In the genomic region with DNA sequence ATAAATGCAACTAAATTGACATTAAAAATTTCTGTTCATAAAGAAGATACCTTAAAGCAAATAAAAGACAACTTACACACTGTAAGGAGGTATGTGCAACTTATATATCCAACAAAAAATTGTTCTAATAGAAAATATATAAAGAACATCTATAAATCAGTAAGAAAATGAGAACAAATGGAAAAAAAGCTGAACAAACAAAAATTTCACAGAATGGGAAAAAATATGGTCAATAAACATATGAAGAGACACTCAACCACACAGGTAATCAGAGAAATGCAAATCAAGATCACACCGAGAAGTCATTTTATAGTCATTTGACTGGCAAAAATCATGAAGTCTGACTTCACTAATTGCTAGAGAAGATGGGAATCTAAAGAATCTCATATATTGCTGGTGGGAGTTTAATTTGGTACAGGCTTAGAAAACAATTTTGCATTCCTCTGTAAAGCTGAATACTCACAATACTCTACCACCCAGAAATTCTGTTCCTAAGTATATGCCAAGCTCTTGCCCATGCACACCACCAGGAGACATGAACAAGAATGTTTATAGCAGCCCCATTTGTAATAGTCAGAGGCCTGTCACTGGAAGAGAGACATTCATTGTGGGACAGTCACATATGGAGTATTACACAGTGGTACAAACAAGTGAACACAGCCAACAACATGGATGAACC, we compare ENCODE assay signal across 32 cellular contexts. TPM values are rescaled to one million over a fixed set of nuclear protein-coding genes. Genes with fewer than 3 reads are reported as not detected.
"Had no signal": no experiment of that assay in that cellular context is flagged by ENCODE, and none has a peak within 500 bp of the region (broad histone marks: within the 10 kb centered on the region; RNA-seq: fewer than 3 reads in every experiment).

No MANE protein-coding gene starts in this region.

- H3K27me3 ChIP-seq: ascending aorta, cardiac muscle cell, gastrocnemius medialis, left lung, testis, uterus had no signal

- H3K9me3 ChIP-seq: ascending aorta, gastrocnemius medialis, left lung, lower lobe of right lung, mucosa of descending colon, testis, uterus had no signal

- H3K27ac ChIP-seq: ascending aorta, cardiac muscle cell, coronary artery, gastrocnemius medialis, left lung, lower lobe of right lung, testis, uterus had no signal

- H3K27ac Mint-ChIP-seq: activated CD4-positive, alpha-beta memory T cell treated with anti-CD3 and anti-CD28 coated beads, Interleukin-2, amount 10 ng/mL, durations not matched to agents 7 days and 5 days; activated CD4-positive, alpha-beta T cell treated with anti-CD3 and anti-CD28 coated beads, Interleukin-2, amount 10 ng/mL, durations not matched to agents 7 days and 5 days; activated CD8-positive, alpha-beta memory T cell treated with anti-CD3 and anti-CD28 coated beads, Interleukin-2, amount 10 ng/mL, durations not matched to agents 7 days and 5 days; brain; effector memory CD8-positive, alpha-beta T cell; T-helper 1 cell treated with Interleukin-12 subunit alpha and Interleukin-12 subunit beta and Interleukin-4 antibody, amounts not matched to agents 30 μg/mL and 1 μg/mL, for 36 hours; WTC11 had no signal

- H3K27me3 Mint-ChIP-seq: activated CD4-positive, alpha-beta memory T cell treated with anti-CD3 and anti-CD28 coated beads, Interleukin-2, amount 10 ng/mL, durations not matched to agents 7 days and 5 days; activated CD4-positive, alpha-beta T cell treated with anti-CD3 and anti-CD28 coated beads, Interleukin-2, amount 10 ng/mL, durations not matched to agents 7 days and 5 days; activated CD8-positive, alpha-beta memory T cell treated with anti-CD3 and anti-CD28 coated beads, Interleukin-2, amount 10 ng/mL, durations not matched to agents 7 days and 5 days; brain; effector memory CD8-positive, alpha-beta T cell had no signal

- DNase-seq: activated CD4-positive, alpha-beta memory T cell treated with anti-CD3 and anti-CD28 coated beads, Interleukin-2, amount 10 ng/mL, durations not matched to agents 7 days and 5 days; activated CD4-positive, alpha-beta T cell treated with anti-CD3 and anti-CD28 coated beads for 1 hour; activated CD4-positive, alpha-beta T cell treated with anti-CD3 and anti-CD28 coated beads, Interleukin-2, amount 10 ng/mL, durations not matched to agents 7 days and 5 days; activated CD8-positive, alpha-beta memory T cell treated with anti-CD3 and anti-CD28 coated beads, Interleukin-2, amount 10 ng/mL, durations not matched to agents 7 days and 5 days; activated gamma-delta T cell treated with Interleukin-2 at 50 U/mL for 16 hours; activated naive CD4-positive, alpha-beta T cell treated with anti-CD3 and anti-CD28 coated beads, Interleukin-2, amount 50 U/mL, for 16 hours; effector memory CD8-positive, alpha-beta T cell; erythroblast; gastrocnemius medialis; glutamatergic neuron; left lung; lower lobe of right lung; mesendoderm; mucosa of descending colon; posterior cingulate gyrus; right cardiac atrium; stimulated activated CD4-positive, alpha-beta T cell treated with anti-CD3 and anti-CD28 coated beads, Interleukin-2, amount 100 ng/mL, for 48 hours; stimulated activated naive CD4-positive, alpha-beta T cell treated with Interleukin-2 at 50 U/mL for 16 hours; testis; trophoblast cell; uterus had no signal

- H3K9me3 Mint-ChIP-seq: activated CD4-positive, alpha-beta memory T cell treated with anti-CD3 and anti-CD28 coated beads, Interleukin-2, amount 10 ng/mL, durations not matched to agents 7 days and 5 days; activated CD4-positive, alpha-beta T cell treated with anti-CD3 and anti-CD28 coated beads, Interleukin-2, amount 10 ng/mL, durations not matched to agents 7 days and 5 days; brain; effector memory CD8-positive, alpha-beta T cell; nephron; T-helper 1 cell treated with Interleukin-12 subunit alpha and Interleukin-12 subunit beta and Interleukin-4 antibody, amounts not matched to agents 30 μg/mL and 1 μg/mL, for 36 hours; WTC11 had no signal

- H3K4me1 ChIP-seq: ascending aorta, gastrocnemius medialis, left lung, lower lobe of right lung, testis, uterus had no signal

- H3K4me3 Mint-ChIP-seq: activated CD4-positive, alpha-beta memory T cell treated with anti-CD3 and anti-CD28 coated beads, Interleukin-2, amount 10 ng/mL, durations not matched to agents 7 days and 5 days; activated CD4-positive, alpha-beta T cell treated with anti-CD3 and anti-CD28 coated beads, Interleukin-2, amount 10 ng/mL, durations not matched to agents 7 days and 5 days; activated CD8-positive, alpha-beta memory T cell treated with anti-CD3 and anti-CD28 coated beads, Interleukin-2, amount 10 ng/mL, durations not matched to agents 7 days and 5 days; brain; effector memory CD8-positive, alpha-beta T cell; nephron; T-helper 1 cell treated with Interleukin-12 subunit alpha and Interleukin-12 subunit beta and Interleukin-4 antibody, amounts not matched to agents 30 μg/mL and 1 μg/mL, for 36 hours; WTC11 had no signal

- ATAC-seq: activated CD8-positive, alpha-beta memory T cell treated with anti-CD3 and anti-CD28 coated beads, Interleukin-2, amount 10 ng/mL, durations not matched to agents 7 days and 5 days; effector memory CD8-positive, alpha-beta T cell; gastrocnemius medialis; left lung; lower lobe of right lung; mucosa of descending colon; right cardiac atrium; WTC11 had no signal

- H3K4me1 Mint-ChIP-seq: brain, nephron had no signal

- H3K4me3 ChIP-seq: ascending aorta, cardiac muscle cell, coronary artery, gastrocnemius medialis, left lung, lower lobe of right lung, mucosa of descending colon, testis, uterus had no signal

- H3K36me3 ChIP-seq: cardiac muscle cell, uterus had no signal

RNA-seq across cellular contexts. Expression of a gene that starts 22.0 kb away (rescaled TPM):
- total RNA-seq: activated CD4-positive, alpha-beta memory T cell treated with anti-CD3 and anti-CD28 coated beads, Interleukin-2, amount 10 ng/mL, durations not matched to agents 7 days and 5 days; activated CD4-positive, alpha-beta T cell treated with anti-CD3 and anti-CD28 coated beads, Interleukin-2, amount 10 ng/mL, durations not matched to agents 7 days and 5 days; activated CD8-positive, alpha-beta memory T cell treated with anti-CD3 and anti-CD28 coated beads, Interleukin-2, amount 10 ng/mL, durations not matched to agents 7 days and 5 days; ascending aorta; cardiac muscle cell; cerebellum; gastrocnemius medialis; left lung; lower lobe of right lung; mucosa of descending colon; myocyte; osteoblast; skeletal muscle tissue; testis; uterus; WTC11 had no signal

RNA-seq across cellular contexts. Expression of a gene that starts 35.9 kb away (rescaled TPM):
- total RNA-seq: ascending aorta, cardiac muscle cell, cerebellum, gastrocnemius medialis, myocyte, osteoblast, skeletal muscle tissue, uterus had no signal

RNA-seq across cellular contexts. Expression of a gene that starts 44.0 kb away (rescaled TPM):
- total RNA-seq: ascending aorta, cardiac muscle cell, osteoblast had no signal
